In genomic region chr15:31340591-31340990, GRCh38 we compare ENCODE assay signal across 14 cellular contexts. TPM values are rescaled to one million over a fixed set of nuclear protein-coding genes. Genes with fewer than 3 reads are reported as not detected.
A peak's percentile ranks its signal among the peaks of the same experiment; 100 is the strongest.
DNase-seq lines count a peak whose midpoint lies in the region; ATAC-seq, FAIRE-seq and TF ChIP-seq lines count a peak whose summit lies in the region.
"Had no signal": no experiment of that assay in that cellular context is flagged by ENCODE, and none has a peak within 500 bp of the region (broad histone marks: within the 10 kb centered on the region; RNA-seq: fewer than 3 reads in every experiment).

No MANE protein-coding gene starts in this region.

- peaks cover 30 to 100% (median 76%) of the 10 kb centered on the region in 4 donors for H3K4me1 Mint-ChIP-seq in CD4-positive, CD25-positive, alpha-beta regulatory T cell
- H3K4me1 Mint-ChIP-seq in activated naive CD8-positive, alpha-beta T cell treated with anti-CD3 and anti-CD28 coated beads, Interleukin-2, amount 50 U/mL, for 24 hours = peaks cover 94% of the 10 kb centered on the region

- H4K20me1 ChIP-seq in KMS-11 (ENCODE audit: insufficient read depth) = peaks cover 61% of the 10 kb centered on the region
- peaks cover 81% of the 10 kb centered on the region for H4K20me1 ChIP-seq in osteoblast (ENCODE audit: insufficient read depth, low read length)

- no peak for TF ChIP-seq CTCF in KMS-11 (conservative IDR thresholded peaks at IDR 0.05; ENCODE audit: low read depth, low read length)
- no peak for TF ChIP-seq CTCF in osteoblast (IDR thresholded peaks at IDR 0.05; ENCODE audit: extremely low read depth, low read depth, low read length)
- TF ChIP-seq CTCF in pancreas (IDR thresholded peaks at IDR 0.05) = no peak

- intact Hi-C loops in pancreas (cut with DNase I) = no loop called here

- H3K27me3 Mint-ChIP-seq in CD4-positive, CD25-positive, alpha-beta regulatory T cell = no peaks in the 10 kb centered on the region
- H3K27me3 Mint-ChIP-seq in activated naive CD8-positive, alpha-beta T cell treated with anti-CD3 and anti-CD28 coated beads, Interleukin-2, amount 50 U/mL, for 24 hours = no peaks in the 10 kb centered on the region

- DNase-seq in CD4-positive, CD25-positive, alpha-beta regulatory T cell = no peak
- no peak for DNase-seq in activated naive CD8-positive, alpha-beta T cell treated with anti-CD3 and anti-CD28 coated beads, Interleukin-2, amount 50 U/mL, for 24 hours
- DNase-seq in osteoblast (ENCODE audit: insufficient read length, low spot score, missing footprints) = peak; percentile 27
- DNase-seq in iPS-NIHi11 (ENCODE audit: low spot score) = no peak
- no peak for DNase-seq in medulla oblongata (ENCODE audit: extremely low spot score)
- no peak for DNase-seq in pancreas
- DNase-seq: GM23248, KG1, NCI-H1694, NCI-H510A had no signal

- peak overlapping the region; percentile 25; the same call in 1 of the 2 replicates for H3K4me2 ChIP-seq in KMS-11
- no peak overlapping the region for H3K4me2 ChIP-seq in osteoblast (ENCODE audit: insufficient read depth, low read length)

- H3K27ac Mint-ChIP-seq in CD4-positive, CD25-positive, alpha-beta regulatory T cell = peak overlapping the region; percentile 91 to 98 (median 96)
- H3K27ac Mint-ChIP-seq in activated naive CD8-positive, alpha-beta T cell treated with anti-CD3 and anti-CD28 coated beads, Interleukin-2, amount 50 U/mL, for 24 hours = peak overlapping the region; percentile 59

- peaks cover 100% of the 10 kb centered on the region for H3K79me2 ChIP-seq in KMS-11 (ENCODE audit: insufficient read depth, low read depth)
- peaks cover 97% of the 10 kb centered on the region for H3K79me2 ChIP-seq in osteoblast (ENCODE audit: insufficient read depth, low read length)

- H3K4me1 ChIP-seq in CD4-positive, CD25-positive, alpha-beta regulatory T cell (ENCODE audit: control insufficient read depth, insufficient read depth, low read length, poor library complexity, severe bottlenecking) = peaks cover 100% of the 10 kb centered on the region
- H3K4me1 ChIP-seq in KMS-11 (ENCODE audit: low read depth, poor library complexity, severe bottlenecking) (peaks cover 95% of the 10 kb centered on the region), osteoblast (ENCODE audit: insufficient read depth, low read length) (peaks cover 21% of the 10 kb centered on the region), pancreas (peaks cover 26 to 66% (median 64%) of the 10 kb centered on the region in 3 donors)

- WGBS in pancreas, 2 donors = 76 to 77% methylated on average over 7 of the region's 7 CpGs

- no peak for FAIRE-seq in pancreas (lab: Jason Lieb, UNC)
- FAIRE-seq: G401.6 had no signal

- H3K9ac ChIP-seq in KMS-11 = no peak overlapping the region

- H3K36me3 Mint-ChIP-seq in CD4-positive, CD25-positive, alpha-beta regulatory T cell = peaks cover 4% of the 10 kb centered on the region
- peaks cover 2% of the 10 kb centered on the region for H3K36me3 Mint-ChIP-seq in activated naive CD8-positive, alpha-beta T cell treated with anti-CD3 and anti-CD28 coated beads, Interleukin-2, amount 50 U/mL, for 24 hours (ENCODE audit: low read depth)

- H3K4me3 Mint-ChIP-seq in CD4-positive, CD25-positive, alpha-beta regulatory T cell = peak overlapping the region; percentile 57 to 97 (median 78)
- H3K4me3 Mint-ChIP-seq in activated naive CD8-positive, alpha-beta T cell treated with anti-CD3 and anti-CD28 coated beads, Interleukin-2, amount 50 U/mL, for 24 hours = peak overlapping the region; percentile 13
- H3K4me3 Mint-ChIP-seq: CD14-positive monocyte had no signal

- H3K36me3 ChIP-seq in CD4-positive, CD25-positive, alpha-beta regulatory T cell (ENCODE audit: control insufficient read depth, insufficient read depth, low read length) = peaks cover 5% of the 10 kb centered on the region
- no peaks in the 10 kb centered on the region for H3K36me3 ChIP-seq in KMS-11 (ENCODE audit: insufficient read depth)
- H3K36me3 ChIP-seq in osteoblast (ENCODE audit: insufficient read depth, low read length) = no peaks in the 10 kb centered on the region
- H3K36me3 ChIP-seq in pancreas = no peaks in the 10 kb centered on the region
- H3K36me3 ChIP-seq: Peyer's patch had no signal

- H3K4me3 ChIP-seq in CD4-positive, CD25-positive, alpha-beta regulatory T cell (ENCODE audit: low read depth, low read length) = peak overlapping the region; percentile 29
- H3K4me3 ChIP-seq in KMS-11 (IDR thresholded peaks at IDR 0.05; ENCODE audit: insufficient read depth, low read depth, low read length) (no peak overlapping the region), osteoblast (ENCODE audit: insufficient read depth, low read length) (no peak overlapping the region), pancreas (no peak overlapping the region)
- H3K4me3 ChIP-seq: GM23248, Peyer's patch had no signal

- H3K9me3 Mint-ChIP-seq in CD4-positive, CD25-positive, alpha-beta regulatory T cell = no peaks in the 10 kb centered on the region
- no peaks in the 10 kb centered on the region for H3K9me3 Mint-ChIP-seq in activated naive CD8-positive, alpha-beta T cell treated with anti-CD3 and anti-CD28 coated beads, Interleukin-2, amount 50 U/mL, for 24 hours
- H3K9me3 Mint-ChIP-seq: CD14-positive monocyte had no signal

- peak overlapping the region; percentile 73 for H3K27ac ChIP-seq in CD4-positive, CD25-positive, alpha-beta regulatory T cell (ENCODE audit: insufficient read depth, low read length, poor library complexity, severe bottlenecking)
- H3K27ac ChIP-seq in KMS-11 (no peak overlapping the region), osteoblast (ENCODE audit: low read depth, low read length) (no peak overlapping the region), pancreas (peak overlapping the region in 1 of 4 donors; percentile 78)

- H2AFZ ChIP-seq in KMS-11 (ENCODE audit: low read depth) = no peak overlapping the region
- no peak overlapping the region for H2AFZ ChIP-seq in osteoblast (ENCODE audit: low read length)
- H2AFZ ChIP-seq: GM23248 had no signal

- H3K9me3 ChIP-seq in CD4-positive, CD25-positive, alpha-beta regulatory T cell (ENCODE audit: control insufficient read depth in 2 of 2, low read length in 2 of 2) = no peaks in the 10 kb centered on the region
- H3K9me3 ChIP-seq in osteoblast (ENCODE audit: low read depth, low read length) (no peaks in the 10 kb centered on the region), pancreas (no peaks in the 10 kb centered on the region)
- H3K9me3 ChIP-seq: Peyer's patch had no signal

- H3K27me3 ChIP-seq in CD4-positive, CD25-positive, alpha-beta regulatory T cell (ENCODE audit: control insufficient read depth, insufficient read depth, low read length) = no peaks in the 10 kb centered on the region
- H3K27me3 ChIP-seq in KMS-11 (ENCODE audit: insufficient read depth, low read depth) = no peaks in the 10 kb centered on the region
- H3K27me3 ChIP-seq in osteoblast (ENCODE audit: insufficient read depth, low read length) = no peaks in the 10 kb centered on the region
- H3K27me3 ChIP-seq in pancreas = no peaks in the 10 kb centered on the region
- H3K27me3 ChIP-seq: Peyer's patch had no signal

- ATAC-seq in CD4-positive, CD25-positive, alpha-beta regulatory T cell (ENCODE audit: low read depth in 2 of 2) = no peak
- no peak for ATAC-seq in activated naive CD8-positive, alpha-beta T cell treated with anti-CD3 and anti-CD28 coated beads, Interleukin-2, amount 50 U/mL, for 24 hours
- no peak for ATAC-seq in pancreas

RNA-seq across cellular contexts. Expression of gene KLF13, which starts 14.0 kb away (rescaled TPM):
- total RNA-seq in CD4-positive, CD25-positive, alpha-beta regulatory T cell = 227 TPM
- polyA plus RNA-seq in CD4-positive, CD25-positive, alpha-beta regulatory T cell = 10 to 100 TPM; 36.3 to 52.1 (median 47.7) TPM
- total RNA-seq in osteoblast (53.3 and 58.6 TPM in 2 replicates), pancreas (10 to 100 TPM; 28.6 to 57.1 (median 37.2) TPM)
- 10 to 100 TPM; 12.3 to 18.7 TPM for polyA plus RNA-seq in pancreas
